In genomic region chr12:124423683-124424515, GRCh38 we compare ENCODE assay signal across 11 cellular contexts.
DNase-seq lines count a peak whose midpoint lies in the region; ATAC-seq, FAIRE-seq and TF ChIP-seq lines count a peak whose summit lies in the region.
"Had no signal": no experiment of that assay in that cellular context is flagged by ENCODE, and none has a peak within 500 bp of the region (broad histone marks: within the 10 kb centered on the region; RNA-seq: fewer than 3 reads in every experiment).

No MANE protein-coding gene starts in this region.

- no peak for TF ChIP-seq RAD21 in liver (IDR thresholded peaks at IDR 0.05)

- H3K4me3 ChIP-seq in GM23248 (peak overlapping the region; percentile 53), astrocyte (ENCODE audit: insufficient read depth, low read depth, low read length) (no peak overlapping the region), liver (ENCODE audit: low read depth in 1 of 3, low read length in 3 of 3) (no peak overlapping the region), HAP-1 (no peak overlapping the region)

- FAIRE-seq in astrocyte (lab: Jason Lieb, UNC) = no peak

- peaks cover 18% of the 10 kb centered on the region for H3K36me3 Mint-ChIP-seq in astrocyte (ENCODE audit: low read depth, unreplicated experiment)

- H3K4me3 Mint-ChIP-seq in astrocyte (ENCODE audit: unreplicated experiment) = no peak overlapping the region
- H3K4me3 Mint-ChIP-seq: T-helper 2 cell treated with Interferon-gamma antibody and Interleukin-4, amounts not matched to agents 5 μg/mL and 100 μg/mL, for 36 hours had no signal

- ATAC-seq in GM18907 (IDR thresholded peaks at IDR 0.05; ENCODE audit: unreplicated experiment) = no peak

- TF ChIP-seq CTCF in astrocyte (IDR thresholded peaks at IDR 0.05; ENCODE audit: insufficient read depth, low read depth, low read length) = no peak
- TF ChIP-seq CTCF in liver (IDR thresholded peaks at IDR 0.05; ENCODE audit: low read depth, low read length, missing input control) = no peak

- H3K27me3 ChIP-seq in GM23248 (replicated peaks; ENCODE audit: insufficient read depth) = no peaks in the 10 kb centered on the region
- no peaks in the 10 kb centered on the region for H3K27me3 ChIP-seq in astrocyte (ENCODE audit: insufficient read depth, low read length)
- no peaks in the 10 kb centered on the region for H3K27me3 ChIP-seq in liver (ENCODE audit: control insufficient read depth in 4 of 4, insufficient read depth in 4 of 4, low read length in 3 of 4)
- H3K27me3 ChIP-seq in HAP-1 (ENCODE audit: low read depth) = no peaks in the 10 kb centered on the region

- peak overlapping the region; percentile 77 for H3K4me2 ChIP-seq in GM23248 (ENCODE audit: unreplicated experiment)
- H3K4me2 ChIP-seq in astrocyte (ENCODE audit: low read length) = peak overlapping the region; percentile 84

- no peaks in the 10 kb centered on the region for H3K27me3 Mint-ChIP-seq in astrocyte (ENCODE audit: low read depth, unreplicated experiment)

- peak overlapping the region; percentile 91 for H3K9ac ChIP-seq in GM23248
- peak overlapping the region; percentile 84 for H3K9ac ChIP-seq in astrocyte (ENCODE audit: low read length)
- H3K9ac ChIP-seq in liver (ENCODE audit: low read depth in 1 of 2, low read length in 2 of 2) = peak overlapping the region in 1 of 2 donors; percentile 48

- H3K79me2 ChIP-seq in GM23248 (ENCODE audit: insufficient read depth) (peaks cover 34% of the 10 kb centered on the region), astrocyte (ENCODE audit: insufficient read depth, low read length) (peaks cover 23% of the 10 kb centered on the region)

- DNase-seq in GM23248 (no peak), astrocyte (ENCODE audit: low read depth) (no peak), anterior cingulate cortex (lab: John Stamatoyannopoulos, UW) (no peak), NCI-H526 treated with DMSO at 0.1 percent for 48 hours (lab: John Stamatoyannopoulos, UW) (no peak), HAP-1 (ENCODE audit: low spot score in 2 of 2) (no peak)
- peak; percentile 14 for DNase-seq in stimulated activated CD8-positive, alpha-beta memory T cell treated with anti-CD3 and anti-CD28 coated beads, Interleukin-15, amount 100 ng/mL, for 1 hour (ENCODE audit: low read depth)
- DNase-seq: activated effector memory CD4-positive, alpha-beta T cell treated with anti-CD3 and anti-CD28 coated beads, Interleukin-2, amount 50 U/mL, for 16 hours; Caco-2 had no signal

- no peak overlapping the region for H2AFZ ChIP-seq in GM23248
- H2AFZ ChIP-seq in astrocyte (ENCODE audit: low read depth, low read length) = no peak overlapping the region

- H3K36me3 ChIP-seq in GM23248 (ENCODE audit: low read depth) (peaks cover 18% of the 10 kb centered on the region), astrocyte (ENCODE audit: insufficient read depth, low read length) (peaks cover 7% of the 10 kb centered on the region), liver (ENCODE audit: control insufficient read depth in 4 of 4, insufficient read depth in 3 of 4, low read depth in 1 of 4, low read length in 3 of 4) (peaks cover 6 to 23% (median 12%) of the 10 kb centered on the region in 4 donors), HAP-1 (replicated peaks) (peaks cover 28% of the 10 kb centered on the region)

- H3K9me3 ChIP-seq in GM23248 (ENCODE audit: low read depth) (no peaks in the 10 kb centered on the region), astrocyte (ENCODE audit: insufficient read depth, low read depth, low read length) (no peaks in the 10 kb centered on the region), liver (ENCODE audit: control insufficient read depth in 4 of 4, low read length in 3 of 4) (no peaks in the 10 kb centered on the region), HAP-1 (no peaks in the 10 kb centered on the region)
- H3K9me3 ChIP-seq: Caco-2 had no signal

- H3K27ac Mint-ChIP-seq in astrocyte (ENCODE audit: unreplicated experiment) = peak overlapping the region; percentile 55
- H3K27ac Mint-ChIP-seq: T-helper 2 cell treated with Interferon-gamma antibody and Interleukin-4, amounts not matched to agents 5 μg/mL and 100 μg/mL, for 36 hours had no signal

- H3K27ac ChIP-seq in GM23248 = peak overlapping the region; percentile 99
- peak overlapping the region; percentile 95 for H3K27ac ChIP-seq in astrocyte (ENCODE audit: low read depth, low read length)
- H3K27ac ChIP-seq in liver (ENCODE audit: low read depth in 1 of 2, low read length in 2 of 2) = peak overlapping the region; percentile 53 to 86

- in situ Hi-C loops in GM23248 (cut with MboI) = no loop called here
- in situ Hi-C loops in HAP-1 (cut with MboI; ENCODE audit: low sequenced_read_pairs) = no loop called here

- H4K20me1 ChIP-seq in GM23248 (ENCODE audit: insufficient read depth) = no peaks in the 10 kb centered on the region
- H4K20me1 ChIP-seq in astrocyte (ENCODE audit: insufficient read depth, low read length) = peaks cover 38% of the 10 kb centered on the region

- H3K9me2 ChIP-seq in GM23248 (ENCODE audit: insufficient read depth) = no peaks in the 10 kb centered on the region

- no peaks in the 10 kb centered on the region for H3K9me3 Mint-ChIP-seq in astrocyte (ENCODE audit: unreplicated experiment)
- H3K9me3 Mint-ChIP-seq: T-helper 2 cell treated with Interferon-gamma antibody and Interleukin-4, amounts not matched to agents 5 μg/mL and 100 μg/mL, for 36 hours had no signal

- 79 to 82% methylated on average over 27 of the region's 27 CpGs for WGBS in GM23248 (ENCODE audit: low coverage in 1 of 2, low lambda C conversion rate in 2 of 2, missing lambda C conversion rate in 2 of 2), 2 experiments
- 87% methylated on average over 27 of the region's 27 CpGs for WGBS in liver

- peaks cover 20% of the 10 kb centered on the region; the same call in 1 of the 2 replicates for H3F3A ChIP-seq in GM23248 (ENCODE audit: insufficient read depth)

- H3K4me1 Mint-ChIP-seq in astrocyte (ENCODE audit: low read depth, unreplicated experiment) = peaks cover 22% of the 10 kb centered on the region

- H3K4me1 ChIP-seq in GM23248 (ENCODE audit: insufficient read depth) (peaks cover 33% of the 10 kb centered on the region), astrocyte (ENCODE audit: insufficient read depth, low read length) (peaks cover 47% of the 10 kb centered on the region), liver (ENCODE audit: control insufficient read depth in 4 of 4, insufficient read depth in 4 of 4, low read length in 3 of 4) (peaks cover 6 to 35% (median 9%) of the 10 kb centered on the region in 4 donors), HAP-1 (no peaks in the 10 kb centered on the region)

TF ChIP-seq in liver, 16 proteins besides CTCF, POLR2A, EP300 and RAD21:
- no peak for TF ChIP-seq ATF3 (IDR thresholded peaks at IDR 0.05)
- no peak for TF ChIP-seq GABPA (IDR thresholded peaks at IDR 0.05 in 1 of 2, conservative IDR thresholded peaks at IDR 0.05 in 1 of 2)
- no peak for TF ChIP-seq SP1 (IDR thresholded peaks at IDR 0.05)
